ENCODE assay signal across 8 cellular contexts in genomic region chr1:228081578-228082259, GRCh38. TPM values are rescaled to one million over a fixed set of nuclear protein-coding genes. Genes with fewer than 3 reads are reported as not detected.
DNase-seq lines count a peak whose midpoint lies in the region; ATAC-seq and TF ChIP-seq lines count a peak whose summit lies in the region.

No MANE protein-coding gene starts in this region.

- H3K4me1 Mint-ChIP-seq in endothelial cell (ENCODE audit: unreplicated experiment), result peaks cover 45% of the 10 kb centered on the region
- H3K4me1 Mint-ChIP-seq in natural killer cell treated with Interleukin-12 subunit alpha and Interleukin-12 subunit beta and Interleukin-15 and Interleukin-18, amount 100 ng/mL, for 72 hours (ENCODE audit: low read depth in 2 of 2), result peaks cover 28 to 30% of the 10 kb centered on the region in 2 donors

- H3K36me3 Mint-ChIP-seq in endothelial cell (ENCODE audit: low read depth, unreplicated experiment), result peaks cover 9% of the 10 kb centered on the region
- H3K36me3 Mint-ChIP-seq in natural killer cell treated with Interleukin-12 subunit alpha and Interleukin-12 subunit beta and Interleukin-15 and Interleukin-18, amount 100 ng/mL, for 72 hours, result peaks cover 6% of the 10 kb centered on the region

- peak overlapping the region; percentile 42 for H3K27ac Mint-ChIP-seq in endothelial cell (ENCODE audit: unreplicated experiment)
- H3K27ac Mint-ChIP-seq in natural killer cell treated with Interleukin-12 subunit alpha and Interleukin-12 subunit beta and Interleukin-15 and Interleukin-18, amount 100 ng/mL, for 72 hours, result peak overlapping the region; percentile 80 to 84

- H3K27me3 Mint-ChIP-seq in endothelial cell (ENCODE audit: unreplicated experiment), result peaks cover 23% of the 10 kb centered on the region
- no peaks in the 10 kb centered on the region for H3K27me3 Mint-ChIP-seq in natural killer cell treated with Interleukin-12 subunit alpha and Interleukin-12 subunit beta and Interleukin-15 and Interleukin-18, amount 100 ng/mL, for 72 hours

- DNase-seq in activated effector memory CD4-positive, alpha-beta T cell treated with anti-CD3 and anti-CD28 coated beads, Interleukin-2, amount 50 U/mL, for 16 hours, result peak; percentile 72
- no peak for DNase-seq in activated effector memory CD4-positive, alpha-beta T cell treated with Interleukin-2 at 50 U/mL for 16 hours
- DNase-seq in SK-N-DZ (ENCODE audit: low spot score), result peak; percentile 66
- no peak for DNase-seq in endothelial cell (ENCODE audit: low spot score)
- no peak for DNase-seq in natural killer cell treated with Interleukin-12 subunit alpha and Interleukin-12 subunit beta and Interleukin-15 and Interleukin-18, amount 100 ng/mL, for 72 hours (ENCODE audit: low spot score)
- DNase-seq in HPDE6-E6E7 (ENCODE audit: extremely low spot score), result no peak
- no peak for DNase-seq in germinal center (ENCODE audit: low spot score)

- H3K4me3 Mint-ChIP-seq in endothelial cell (ENCODE audit: unreplicated experiment), result peak overlapping the region; percentile 88
- peak overlapping the region; percentile 94 for H3K4me3 Mint-ChIP-seq in natural killer cell treated with Interleukin-12 subunit alpha and Interleukin-12 subunit beta and Interleukin-15 and Interleukin-18, amount 100 ng/mL, for 72 hours

- ATAC-seq in HG02938 (IDR thresholded peaks at IDR 0.05; ENCODE audit: unreplicated experiment), result peak; percentile 25
- peak in 1 of 2 donors; percentile 15 for ATAC-seq in natural killer cell treated with Interleukin-12 subunit alpha and Interleukin-12 subunit beta and Interleukin-15 and Interleukin-18, amount 100 ng/mL, for 72 hours

- no peak for TF ChIP-seq CTCF in endothelial cell (IDR thresholded peaks at IDR 0.05; ENCODE audit: unreplicated experiment)

- no peaks in the 10 kb centered on the region for H3K9me3 Mint-ChIP-seq in endothelial cell (ENCODE audit: unreplicated experiment)
- no peaks in the 10 kb centered on the region for H3K9me3 Mint-ChIP-seq in natural killer cell treated with Interleukin-12 subunit alpha and Interleukin-12 subunit beta and Interleukin-15 and Interleukin-18, amount 100 ng/mL, for 72 hours

RNA-seq across cellular contexts. Expression of gene ARF1, which starts 0.8 kb away (rescaled TPM):
- polyA plus RNA-seq in SK-N-DZ (2014; cell fraction: cytosol; rRNA removed), result 153 and 169 TPM in 2 replicates
- 86.2 and 120 TPM in 2 replicates for polyA plus RNA-seq in SK-N-DZ (2014; cell fraction: nucleus; rRNA removed)
- total RNA-seq in endothelial cell (ENCODE audit: unreplicated experiment), result 393 TPM
- 100 to 1,000 TPM; 415 to 503 TPM for total RNA-seq in natural killer cell treated with Interleukin-12 subunit alpha and Interleukin-12 subunit beta and Interleukin-15 and Interleukin-18, amount 100 ng/mL, for 72 hours

RNA-seq across cellular contexts. Expression of gene C1orf35, which starts 21.4 kb away (rescaled TPM):
- 20.2 and 20.7 TPM in 2 replicates for polyA plus RNA-seq in SK-N-DZ (2014; cell fraction: cytosol; rRNA removed)
- polyA plus RNA-seq in SK-N-DZ (2014; cell fraction: nucleus; rRNA removed), result 76.0 and 86.4 TPM in 2 replicates
- 23.2 TPM for total RNA-seq in endothelial cell (ENCODE audit: unreplicated experiment)
- 10 to 100 TPM; 16.4 to 26.7 TPM for total RNA-seq in natural killer cell treated with Interleukin-12 subunit alpha and Interleukin-12 subunit beta and Interleukin-15 and Interleukin-18, amount 100 ng/mL, for 72 hours

RNA-seq across cellular contexts. Expression of gene MRPL55, which starts 27.4 kb away (rescaled TPM):
- polyA plus RNA-seq in SK-N-DZ (2014; cell fraction: cytosol; rRNA removed), result 93.2 and 126 TPM in 2 replicates
- polyA plus RNA-seq in SK-N-DZ (2014; cell fraction: nucleus; rRNA removed), result 96.9 and 161 TPM in 2 replicates
- 47.5 TPM for total RNA-seq in endothelial cell (ENCODE audit: unreplicated experiment)
- total RNA-seq in natural killer cell treated with Interleukin-12 subunit alpha and Interleukin-12 subunit beta and Interleukin-15 and Interleukin-18, amount 100 ng/mL, for 72 hours, result 10 to 100 TPM; 42.5 to 68.8 TPM

RNA-seq across cellular contexts. Expression of gene GUK1, which starts 58.4 kb away (rescaled TPM):
- polyA plus RNA-seq in SK-N-DZ (2014; cell fraction: cytosol; rRNA removed), result 160 and 194 TPM in 2 replicates
- 247 and 273 TPM in 2 replicates for polyA plus RNA-seq in SK-N-DZ (2014; cell fraction: nucleus; rRNA removed)
- 280 TPM for total RNA-seq in endothelial cell (ENCODE audit: unreplicated experiment)
- total RNA-seq in natural killer cell treated with Interleukin-12 subunit alpha and Interleukin-12 subunit beta and Interleukin-15 and Interleukin-18, amount 100 ng/mL, for 72 hours, result 100 to 1,000 TPM; 296 to 329 TPM

Comparison
In these comparisons a context has a peak if more than half of its experiments do, and no peak if none do; other contexts are left out.
1. DNase-seq: peak in activated effector memory CD4-positive, alpha-beta T cell treated with anti-CD3 and anti-CD28 coated beads, Interleukin-2, amount 50 U/mL, for 16 hours (single experiment) and SK-N-DZ (single experiment); none in activated effector memory CD4-positive, alpha-beta T cell treated with Interleukin-2 at 50 U/mL for 16 hours (single experiment), endothelial cell (single experiment), natural killer cell treated with Interleukin-12 subunit alpha and Interleukin-12 subunit beta and Interleukin-15 and Interleukin-18, amount 100 ng/mL, for 72 hours (single experiment), HPDE6-E6E7 (single experiment) and germinal center (single experiment).